10 cellular contexts compared by ENCODE assay signal in the genomic region with DNA sequence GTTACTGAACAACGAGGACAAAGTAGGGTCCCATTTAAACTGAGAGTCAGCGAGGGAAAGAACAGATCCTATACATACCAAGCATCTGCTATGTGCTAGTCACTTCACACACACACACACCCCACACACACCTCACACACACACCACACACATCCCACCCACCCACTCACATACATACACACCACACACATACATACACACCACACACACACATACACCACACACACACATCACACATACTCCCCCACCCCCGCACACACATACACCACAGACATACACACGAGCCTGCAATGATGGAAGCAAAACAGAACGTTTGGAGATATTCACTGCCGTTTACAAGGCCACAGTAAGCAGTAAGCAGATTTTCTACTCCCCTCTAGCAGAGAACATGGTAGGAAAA. TPM values are rescaled to one million over a fixed set of nuclear protein-coding genes. Genes with fewer than 3 reads are reported as not detected.
DNase-seq lines count a peak whose midpoint lies in the region; ATAC-seq and TF ChIP-seq lines count a peak whose summit lies in the region.
"Had no signal": no experiment of that assay in that cellular context is flagged by ENCODE, and none has a peak within 500 bp of the region (broad histone marks: within the 10 kb centered on the region; RNA-seq: fewer than 3 reads in every experiment).

No MANE protein-coding gene starts in this region.

- no peak for TF ChIP-seq EP300 in gastroesophageal sphincter (IDR thresholded peaks at IDR 0.05)

- WGBS in gastroesophageal sphincter (ENCODE audit: low coverage in 1 of 2), 2 donors: 60 to 62% methylated on average over 1 to 6 of the region's 6 CpGs

- H3K9me3 ChIP-seq in gastroesophageal sphincter: no peaks in the 10 kb centered on the region
- H3K9me3 ChIP-seq: thyroid gland had no signal

- H3K4me3 ChIP-seq in foreskin fibroblast (ENCODE audit: low read depth in 1 of 2, low read length in 2 of 2): peak overlapping the region; percentile 46 to 53
- H3K4me3 ChIP-seq in skeletal muscle cell (ENCODE audit: low read depth, low read length): peak overlapping the region; percentile 52
- H3K4me3 ChIP-seq in gastroesophageal sphincter: peak overlapping the region in 1 of 2 donors; percentile 66

- DNase-seq in T-helper 1 cell (no peak), foreskin fibroblast (no peak), skeletal muscle cell (ENCODE audit: low read depth) (no peak), cerebellum (ENCODE audit: low spot score) (no peak)
- DNase-seq in activated CD4-positive, alpha-beta memory T cell treated with anti-CD3 and anti-CD28 coated beads, Interleukin-2, amount 10 ng/mL, durations not matched to agents 7 days and 5 days: no peak
- DNase-seq: central memory CD4-positive, alpha-beta T cell had no signal

- H3K36me3 ChIP-seq in gastroesophageal sphincter: no peaks in the 10 kb centered on the region
- H3K36me3 ChIP-seq: thyroid gland had no signal

- no peaks in the 10 kb centered on the region for H3K27me3 ChIP-seq in gastroesophageal sphincter
- H3K27me3 ChIP-seq: thyroid gland had no signal

- peak overlapping the region; percentile 68 for H3K4me3 Mint-ChIP-seq in T-helper 1 cell treated with Interleukin-12 subunit alpha and Interleukin-12 subunit beta and Interleukin-4 antibody, amounts not matched to agents 30 μg/mL and 1 μg/mL, for 36 hours
- H3K4me3 Mint-ChIP-seq in activated CD4-positive, alpha-beta memory T cell treated with anti-CD3 and anti-CD28 coated beads, Interleukin-2, amount 10 ng/mL, durations not matched to agents 7 days and 5 days: peak overlapping the region; percentile 50

- no peaks in the 10 kb centered on the region for H3K36me3 Mint-ChIP-seq in T-helper 1 cell treated with Interleukin-12 subunit alpha and Interleukin-12 subunit beta and Interleukin-4 antibody, amounts not matched to agents 30 μg/mL and 1 μg/mL, for 36 hours (ENCODE audit: low read depth)
- H3K36me3 Mint-ChIP-seq in activated CD4-positive, alpha-beta memory T cell treated with anti-CD3 and anti-CD28 coated beads, Interleukin-2, amount 10 ng/mL, durations not matched to agents 7 days and 5 days (ENCODE audit: low read depth): peaks cover 5% of the 10 kb centered on the region

- no peaks in the 10 kb centered on the region for H3K9me3 Mint-ChIP-seq in T-helper 1 cell treated with Interleukin-12 subunit alpha and Interleukin-12 subunit beta and Interleukin-4 antibody, amounts not matched to agents 30 μg/mL and 1 μg/mL, for 36 hours
- peaks cover 4% of the 10 kb centered on the region for H3K9me3 Mint-ChIP-seq in activated CD4-positive, alpha-beta memory T cell treated with anti-CD3 and anti-CD28 coated beads, Interleukin-2, amount 10 ng/mL, durations not matched to agents 7 days and 5 days

- peaks cover 48% of the 10 kb centered on the region for H3K27me3 Mint-ChIP-seq in T-helper 1 cell treated with Interleukin-12 subunit alpha and Interleukin-12 subunit beta and Interleukin-4 antibody, amounts not matched to agents 30 μg/mL and 1 μg/mL, for 36 hours (ENCODE audit: low read depth)
- peaks cover 46% of the 10 kb centered on the region for H3K27me3 Mint-ChIP-seq in activated CD4-positive, alpha-beta memory T cell treated with anti-CD3 and anti-CD28 coated beads, Interleukin-2, amount 10 ng/mL, durations not matched to agents 7 days and 5 days

- peaks cover 0 to 54% (median 4%) of the 10 kb centered on the region in 3 donors for H3K4me1 ChIP-seq in gastroesophageal sphincter

- CTCF ChIA-PET in activated CD4-positive, alpha-beta memory T cell treated with anti-CD3 and anti-CD28 coated beads, Interleukin-2, amount 10 ng/mL, durations not matched to agents 7 days and 5 days (lab: Charles Lee): interaction anchor here (1.6 kb wide), 1 partner anchor 691 kb away, joined by 3 read pairs; no protein-coding TSS in a partner anchor

- ATAC-seq in GM19463 (IDR thresholded peaks at IDR 0.05; ENCODE audit: unreplicated experiment): no peak
- ATAC-seq in gastroesophageal sphincter: no peak

- TF ChIP-seq POLR2A in gastroesophageal sphincter (IDR thresholded peaks at IDR 0.05): no peak

- H3K4me1 Mint-ChIP-seq in T-helper 1 cell treated with Interleukin-12 subunit alpha and Interleukin-12 subunit beta and Interleukin-4 antibody, amounts not matched to agents 30 μg/mL and 1 μg/mL, for 36 hours (ENCODE audit: low read depth): peaks cover 15% of the 10 kb centered on the region
- H3K4me1 Mint-ChIP-seq in activated CD4-positive, alpha-beta memory T cell treated with anti-CD3 and anti-CD28 coated beads, Interleukin-2, amount 10 ng/mL, durations not matched to agents 7 days and 5 days: peaks cover 20% of the 10 kb centered on the region

- TF ChIP-seq CTCF in foreskin fibroblast (IDR thresholded peaks at IDR 0.05; ENCODE audit: low read depth, low read length) (no peak), gastroesophageal sphincter (IDR thresholded peaks at IDR 0.05) (no peak)

- peak overlapping the region in 1 of 4 donors; percentile 78 for H3K27ac ChIP-seq in gastroesophageal sphincter
- H3K27ac ChIP-seq: thyroid gland had no signal

- POLR2A ChIA-PET in activated CD4-positive, alpha-beta memory T cell treated with anti-CD3 and anti-CD28 coated beads, Interleukin-2, amount 10 ng/mL, durations not matched to agents 7 days and 5 days (lab: Charles Lee): no interaction called here

- H3K27ac Mint-ChIP-seq in T-helper 1 cell treated with Interleukin-12 subunit alpha and Interleukin-12 subunit beta and Interleukin-4 antibody, amounts not matched to agents 30 μg/mL and 1 μg/mL, for 36 hours: no peak overlapping the region
- no peak overlapping the region for H3K27ac Mint-ChIP-seq in activated CD4-positive, alpha-beta memory T cell treated with anti-CD3 and anti-CD28 coated beads, Interleukin-2, amount 10 ng/mL, durations not matched to agents 7 days and 5 days

RNA-seq across cellular contexts. Expression of a gene that starts 0.6 kb away (rescaled TPM):
- total RNA-seq in activated CD4-positive, alpha-beta memory T cell treated with anti-CD3 and anti-CD28 coated beads, Interleukin-2, amount 10 ng/mL, durations not matched to agents 7 days and 5 days: 10 to 100 TPM; 13.9 to 14.2 TPM
- total RNA-seq in gastroesophageal sphincter (10 to 100 TPM; 28.5 to 58.0 (median 53.0) TPM), cerebellum (60.4 TPM)
